8 cellular contexts compared by ENCODE assay signal in the genomic region with DNA sequence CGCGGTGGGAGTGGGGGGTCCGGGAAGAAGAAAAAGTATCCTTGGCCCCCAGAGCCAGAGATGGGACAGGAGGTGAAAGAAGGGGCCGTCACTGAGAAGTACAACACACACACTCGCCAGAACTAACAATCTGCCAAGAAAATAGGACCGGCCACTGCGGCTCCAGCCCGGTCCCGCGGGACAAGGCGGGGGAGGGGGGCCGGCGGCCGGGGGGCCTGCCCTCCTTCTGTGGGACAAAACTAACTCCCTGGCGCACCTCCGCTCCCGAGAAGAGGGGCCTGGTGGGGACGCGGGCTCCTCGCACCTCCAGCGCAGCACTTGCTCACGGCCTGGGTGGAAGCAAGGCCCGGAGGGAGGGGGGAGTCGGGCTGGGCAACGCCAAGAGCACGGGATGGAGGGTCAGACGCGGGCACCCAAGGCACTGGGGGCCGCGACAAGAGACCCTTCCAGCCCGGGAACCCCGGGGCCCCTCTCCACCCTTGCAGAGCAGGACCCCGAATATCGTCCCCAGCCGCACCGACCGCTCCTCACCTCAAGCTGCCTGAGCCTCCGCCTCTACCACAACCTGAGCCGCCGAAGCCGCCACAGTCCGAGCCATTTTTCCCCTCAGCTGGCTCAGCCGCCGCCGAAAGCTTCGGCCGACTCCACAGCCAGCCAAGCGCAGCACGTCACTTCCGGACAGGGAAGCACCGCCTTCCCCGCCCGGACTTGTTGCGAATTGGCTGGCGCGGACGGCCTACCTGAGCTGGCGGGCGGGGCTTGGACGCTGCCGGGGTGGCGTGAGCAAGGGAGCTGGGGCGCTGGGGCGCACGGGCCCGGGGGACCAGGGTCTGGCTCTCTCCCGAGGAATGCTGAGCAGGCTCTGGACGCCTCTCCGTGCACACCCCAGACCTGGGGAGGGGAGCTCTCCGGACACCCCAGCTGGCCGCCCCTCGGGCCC. TPM values are rescaled to one million over a fixed set of nuclear protein-coding genes. Genes with fewer than 3 reads are reported as not detected.
DNase-seq lines count a peak whose midpoint lies in the region; ATAC-seq and TF ChIP-seq lines count a peak whose summit lies in the region.

A gene with protein sequence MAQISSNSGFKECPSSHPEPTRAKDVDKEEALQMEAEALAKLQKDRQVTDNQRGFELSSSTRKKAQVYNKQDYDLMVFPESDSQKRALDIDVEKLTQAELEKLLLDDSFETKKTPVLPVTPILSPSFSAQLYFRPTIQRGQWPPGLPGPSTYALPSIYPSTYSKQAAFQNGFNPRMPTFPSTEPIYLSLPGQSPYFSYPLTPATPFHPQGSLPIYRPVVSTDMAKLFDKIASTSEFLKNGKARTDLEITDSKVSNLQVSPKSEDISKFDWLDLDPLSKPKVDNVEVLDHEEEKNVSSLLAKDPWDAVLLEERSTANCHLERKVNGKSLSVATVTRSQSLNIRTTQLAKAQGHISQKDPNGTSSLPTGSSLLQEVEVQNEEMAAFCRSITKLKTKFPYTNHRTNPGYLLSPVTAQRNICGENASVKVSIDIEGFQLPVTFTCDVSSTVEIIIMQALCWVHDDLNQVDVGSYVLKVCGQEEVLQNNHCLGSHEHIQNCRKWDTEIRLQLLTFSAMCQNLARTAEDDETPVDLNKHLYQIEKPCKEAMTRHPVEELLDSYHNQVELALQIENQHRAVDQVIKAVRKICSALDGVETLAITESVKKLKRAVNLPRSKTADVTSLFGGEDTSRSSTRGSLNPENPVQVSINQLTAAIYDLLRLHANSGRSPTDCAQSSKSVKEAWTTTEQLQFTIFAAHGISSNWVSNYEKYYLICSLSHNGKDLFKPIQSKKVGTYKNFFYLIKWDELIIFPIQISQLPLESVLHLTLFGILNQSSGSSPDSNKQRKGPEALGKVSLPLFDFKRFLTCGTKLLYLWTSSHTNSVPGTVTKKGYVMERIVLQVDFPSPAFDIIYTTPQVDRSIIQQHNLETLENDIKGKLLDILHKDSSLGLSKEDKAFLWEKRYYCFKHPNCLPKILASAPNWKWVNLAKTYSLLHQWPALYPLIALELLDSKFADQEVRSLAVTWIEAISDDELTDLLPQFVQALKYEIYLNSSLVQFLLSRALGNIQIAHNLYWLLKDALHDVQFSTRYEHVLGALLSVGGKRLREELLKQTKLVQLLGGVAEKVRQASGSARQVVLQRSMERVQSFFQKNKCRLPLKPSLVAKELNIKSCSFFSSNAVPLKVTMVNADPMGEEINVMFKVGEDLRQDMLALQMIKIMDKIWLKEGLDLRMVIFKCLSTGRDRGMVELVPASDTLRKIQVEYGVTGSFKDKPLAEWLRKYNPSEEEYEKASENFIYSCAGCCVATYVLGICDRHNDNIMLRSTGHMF (N-terminal part only) (minus strand): TSS at position 670 of the 940 bp plus-strand sequence. CDS start 38,245 bp downstream, outside the sequence.

- DNase-seq in AG08395 (ENCODE audit: low spot score) (peak; percentile 96), NCI-H2227 (lab: John Stamatoyannopoulos, UW; ENCODE audit: unreplicated experiment) (peak; percentile 97), WERI-Rb-1 (peak; percentile 97), breast epithelium (ENCODE audit: low spot score in 2 of 2) (peak; percentile 98)

- peaks cover 0 to 7% of the 10 kb centered on the region in 2 donors for H3K4me1 ChIP-seq in breast epithelium

- TF ChIP-seq POLR2A in breast epithelium (IDR thresholded peaks at IDR 0.05): peak; percentile 94

- peak; percentile 97 for ATAC-seq in GM18909 (IDR thresholded peaks at IDR 0.05; ENCODE audit: poor library complexity, unreplicated experiment)
- peak; percentile 97 for ATAC-seq in HG03159 (IDR thresholded peaks at IDR 0.05; ENCODE audit: unreplicated experiment)

- TF ChIP-seq CTCF in WERI-Rb-1 (IDR thresholded peaks at IDR 0.05; ENCODE audit: low read depth, low read length) (no peak), breast epithelium (IDR thresholded peaks at IDR 0.05) (peak in 1 of 3 donors; percentile 8)

- H3K4me3 ChIP-seq in WERI-Rb-1 (ENCODE audit: low read depth, low read length): peak within 1 kb of the TSS; percentile 71
- peak within 1 kb of the TSS; percentile 79 to 95 (median 94) for H3K4me3 ChIP-seq in breast epithelium
- H3K4me3 ChIP-seq in iPS-18c (ENCODE audit: insufficient read depth, low read depth, low read length): peak within 1 kb of the TSS; percentile 91
- peak within 1 kb of the TSS; percentile 62 to 96 (median 90) for H3K4me3 ChIP-seq in skin epidermis

- H3K36me3 ChIP-seq in WERI-Rb-1 (peaks cover 18% of the 10 kb centered on the region), breast epithelium (no peaks in the 10 kb centered on the region)

- H3K27ac ChIP-seq in WERI-Rb-1 (peak within 1 kb of the TSS; percentile 98), breast epithelium (peak within 1 kb of the TSS; percentile 95 to 99), skin epidermis (peak within 1 kb of the TSS; percentile 79 to 97 (median 93))

- H3K27me3 ChIP-seq in WERI-Rb-1 (ENCODE audit: insufficient read depth, low read depth, severe bottlenecking) (no peaks in the 10 kb centered on the region), breast epithelium (no peaks in the 10 kb centered on the region)

- H3K9me3 ChIP-seq in WERI-Rb-1 (ENCODE audit: severe bottlenecking): no peaks in the 10 kb centered on the region
- no peaks in the 10 kb centered on the region for H3K9me3 ChIP-seq in breast epithelium
- H3K9me3 ChIP-seq in iPS-18c (ENCODE audit: control insufficient read depth, insufficient read depth, low read length): no peaks in the 10 kb centered on the region

- intact Hi-C loops in breast epithelium (cut with DNase I; ENCODE audit: low total_unique reads): no loop called here

RNA-seq across cellular contexts. Expression of the gene that starts here (rescaled TPM):
- total RNA-seq in breast epithelium: 10 to 100 TPM; 81.0 to 86.3 (median 83.4) TPM

Comparison
In these comparisons a context has a peak if more than half of its experiments do, and no peak if none do; other contexts are left out.
1. Peak in every context shown above with its lines: DNase-seq, ATAC-seq, H3K4me3 ChIP-seq and H3K27ac ChIP-seq.